ENCODE assay signal across 2 cellular contexts in genomic region chr16:88353691-88354090, GRCh38.
TF ChIP-seq lines count a peak whose summit lies in the region.

No MANE protein-coding gene starts in this region.

TF ChIP-seq in SK-N-SH, 30 proteins besides CTCF, POLR2A, EP300 and RAD21 (continued from another document):
- TF ChIP-seq USF1 (IDR thresholded peaks at IDR 0.05; ENCODE audit: borderline replicate concordance, low read depth): no peak
- no peak for TF ChIP-seq USF2 (IDR thresholded peaks at IDR 0.05; ENCODE audit: borderline replicate concordance, low read depth, low read length)
- TF ChIP-seq CHD2 (IDR thresholded peaks at IDR 0.05; ENCODE audit: low read length, partially characterized antibody): no peak
- no peak for TF ChIP-seq TEAD4 (IDR thresholded peaks at IDR 0.05; ENCODE audit: borderline replicate concordance, insufficient read depth)
- no peak for TF ChIP-seq RFX5 (IDR thresholded peaks at IDR 0.05; ENCODE audit: low read length)
- TF ChIP-seq ZBTB33 (IDR thresholded peaks at IDR 0.05; ENCODE audit: borderline replicate concordance, low read depth): no peak
- no peak for TF ChIP-seq FOXJ3 (CRISPR knock-in tag; IDR thresholded peaks at IDR 0.05)
- TF ChIP-seq SIN3A (IDR thresholded peaks at IDR 0.05; ENCODE audit: borderline replicate concordance, low read depth, low read length): no peak
- no peak for TF ChIP-seq RXRA (IDR thresholded peaks at IDR 0.05; ENCODE audit: borderline replicate concordance, low read depth)
- no peak for TF ChIP-seq JUND (IDR thresholded peaks at IDR 0.05)
- TF ChIP-seq REST (IDR thresholded peaks at IDR 0.05; ENCODE audit: low read depth, low read length): no peak
- no peak for TF ChIP-seq IRF3 (IDR thresholded peaks at IDR 0.05; ENCODE audit: low read depth, low read length)
- TF ChIP-seq GATA2 (CRISPR knock-in tag; IDR thresholded peaks at IDR 0.05): no peak
- TF ChIP-seq POLR2AphosphoS5 (IDR thresholded peaks at IDR 0.05; ENCODE audit: low read depth, low read length): no peak

TF ChIP-seq in IMR-90, 13 proteins besides CTCF, POLR2A, EP300 and RAD21 (continued from another document):
- no peak for TF ChIP-seq USF2 (IDR thresholded peaks at IDR 0.05; ENCODE audit: low read depth, low read length)
- TF ChIP-seq SMC3 (IDR thresholded peaks at IDR 0.05; ENCODE audit: low read depth, low read length): no peak
- no peak for TF ChIP-seq FOS (IDR thresholded peaks at IDR 0.05; ENCODE audit: low read depth, low read length)
- TF ChIP-seq BHLHE40 (IDR thresholded peaks at IDR 0.05; ENCODE audit: low read depth, low read length): no peak
